Comparison of ENCODE assay signal across 13 cellular contexts in the genomic region with DNA sequence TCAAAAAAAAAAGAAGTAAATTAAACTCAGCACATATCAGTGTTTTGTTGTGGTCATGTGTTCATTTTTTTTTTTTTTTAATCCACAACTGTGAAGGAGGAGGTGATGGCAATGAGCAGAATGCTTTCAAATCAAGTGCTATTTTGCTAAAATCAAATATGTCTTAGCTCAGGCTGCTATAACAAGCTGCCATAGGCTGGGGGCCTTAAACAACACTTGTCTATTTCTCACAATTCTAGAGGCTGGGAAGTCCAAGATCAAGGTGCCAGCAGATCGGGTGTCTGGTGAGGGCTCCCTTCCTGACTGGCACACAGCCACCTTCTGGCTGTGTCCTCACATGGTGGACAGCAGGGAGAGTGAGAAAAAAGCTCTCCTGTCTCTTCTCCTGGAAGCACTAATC.
DNase-seq lines count a peak whose midpoint lies in the region; ATAC-seq, FAIRE-seq and TF ChIP-seq lines count a peak whose summit lies in the region.
"Had no signal": no experiment of that assay in that cellular context is flagged by ENCODE, and none has a peak within 500 bp of the region (broad histone marks: within the 10 kb centered on the region; RNA-seq: fewer than 3 reads in every experiment).

No MANE protein-coding gene starts in this region.

- peak overlapping the region; percentile 70 for H3K4me2 ChIP-seq in A549

- peaks cover 19 to 35% (median 26%) of the 10 kb centered on the region in 3 donors for H3K36me3 Mint-ChIP-seq in naive thymus-derived CD8-positive, alpha-beta T cell

- intact Hi-C loops in colonic mucosa (cut with DNase I) = no loop called here

- H3K4me1 ChIP-seq in A549 = peaks cover 74% of the 10 kb centered on the region
- no peaks in the 10 kb centered on the region for H3K4me1 ChIP-seq in colonic mucosa

- H3K27me3 Mint-ChIP-seq in naive thymus-derived CD8-positive, alpha-beta T cell = no peaks in the 10 kb centered on the region

- ATAC-seq in A549 (no peak), HG03139 (IDR thresholded peaks at IDR 0.05; ENCODE audit: unreplicated experiment) (no peak)
- peak; percentile 8 to 20 for ATAC-seq in naive thymus-derived CD8-positive, alpha-beta T cell

- TF ChIP-seq RAD21 in A549 (conservative IDR thresholded peaks at IDR 0.05 in 1 of 2, IDR thresholded peaks at IDR 0.05 in 1 of 2) = no peak

- H3K4me3 ChIP-seq in A549 = peak overlapping the region; percentile 21; the same call in 2 of the 3 replicates
- no peak overlapping the region for H3K4me3 ChIP-seq in colonic mucosa
- H3K4me3 ChIP-seq: MG63 had no signal

- FAIRE-seq in A549 (lab: Jason Lieb, UNC) = no peak
- FAIRE-seq: astrocyte had no signal

- H3K9ac ChIP-seq in colonic mucosa (ENCODE audit: low read depth in 2 of 2, low read length in 2 of 2) = no peak overlapping the region

- POLR2A ChIA-PET in A549 (lab: Yijun Ruan, JAX) = no interaction called here
- POLR2A ChIA-PET in naive thymus-derived CD8-positive, alpha-beta T cell (lab: Charles Lee) = interaction anchor here (0.7 to 12.4 kb wide), 16 partner anchors 8 to 784 kb away, joined by 3 to 314 read pairs (median 6); a partner anchor contains a TSS

- H3K27ac ChIP-seq in A549 (peak overlapping the region; percentile 77 to 84), colonic mucosa (peak overlapping the region; percentile 41)

- TF ChIP-seq EP300 in A549 (IDR thresholded peaks at IDR 0.05) = no peak

- H3K4me1 Mint-ChIP-seq in naive thymus-derived CD8-positive, alpha-beta T cell = peaks cover 37 to 91% (median 81%) of the 10 kb centered on the region in 4 donors

- H3K9me3 Mint-ChIP-seq in naive thymus-derived CD8-positive, alpha-beta T cell = peaks cover 0 to 7% (median under 1%) of the 10 kb centered on the region in 9 donors

- no peaks in the 10 kb centered on the region for H3K27me3 ChIP-seq in colonic mucosa
- H3K27me3 ChIP-seq: MG63 had no signal

- DNase-seq in A549 (ENCODE audit: low read depth in 1 of 2, low spot score in 1 of 2) = no peak
- DNase-seq in G401 (ENCODE audit: low spot score) = peak; percentile 38
- no peak for DNase-seq in colonic mucosa
- DNase-seq in naive thymus-derived CD8-positive, alpha-beta T cell = peak in 5 of 10 donors; percentile 17 to 78 (median 58)
- DNase-seq in stimulated activated CD4-positive, alpha-beta T cell treated with anti-CD3 and anti-CD28 coated beads, Interleukin-2, amount 100 ng/mL, for 24 hours = no peak
- DNase-seq in NCI-H2029 treated with DMSO at 0.1 percent for 48 hours (lab: John Stamatoyannopoulos, UW) = no peak
- DNase-seq in cortex of kidney (lab: John Stamatoyannopoulos, UW) = no peak
- DNase-seq: activated CD4-positive, alpha-beta T cell treated with anti-CD3 and anti-CD28 coated beads for 1 hour; MG63; NCI-H345; SIG-M5 had no signal

- CTCF ChIA-PET in A549 (lab: Yijun Ruan, JAX) = interaction anchor here (0.9 to 2.7 kb wide), 2 partner anchors 27 to 254 kb away, joined by 3 to 11 read pairs; no protein-coding TSS in a partner anchor

- WGBS in A549 (ENCODE audit: missing lambda C conversion rate) = 61% methylated on average over 1 of the region's 1 CpG

- in situ Hi-C loops in G401 (cut with HindIII; ENCODE audit: low sequenced_read_pairs) = no loop called here

- H3K27ac Mint-ChIP-seq in naive thymus-derived CD8-positive, alpha-beta T cell = peak overlapping the region; percentile 92 to 99 (median 99)

- H3K36me3 ChIP-seq in colonic mucosa = no peaks in the 10 kb centered on the region

- H3K4me3 Mint-ChIP-seq in naive thymus-derived CD8-positive, alpha-beta T cell = peak overlapping the region; percentile 90 to 98 (median 96)

- TF ChIP-seq CTCF in A549 (IDR thresholded peaks at IDR 0.05) (no peak), colonic mucosa (IDR thresholded peaks at IDR 0.05) (no peak)

- TF ChIP-seq POLR2A in A549 (IDR thresholded peaks at IDR 0.05; ENCODE audit: low read length) = no peak

- no peaks in the 10 kb centered on the region for H3K9me3 ChIP-seq in A549
- H3K9me3 ChIP-seq in colonic mucosa = no peaks in the 10 kb centered on the region
- H3K9me3 ChIP-seq: MG63 had no signal

TF ChIP-seq in A549, 52 proteins besides CTCF, POLR2A, EP300 and RAD21:
- TF ChIP-seq EHMT2 (IDR thresholded peaks at IDR 0.05; ENCODE audit: low read depth) (no peak), BHLHE40 (IDR thresholded peaks at IDR 0.05; ENCODE audit: low read depth, low read length) (no peak), SREBF2 (IDR thresholded peaks at IDR 0.05) (no peak), NR3C1 (IDR thresholded peaks at IDR 0.05) (no peak), FOXS1 (CRISPR knock-in tag; IDR thresholded peaks at IDR 0.05) (no peak), HOXB5 (CRISPR knock-in tag; IDR thresholded peaks at IDR 0.05) (no peak), RCOR1 (IDR thresholded peaks at IDR 0.05; ENCODE audit: low read depth, low read length) (no peak), KDM1A (IDR thresholded peaks at IDR 0.05; ENCODE audit: low read depth) (no peak), NFE2L2 (conservative IDR thresholded peaks at IDR 0.05; ENCODE audit: low read length) (no peak), RFX5 (IDR thresholded peaks at IDR 0.05) (no peak), TFCP2L1 (CRISPR knock-in tag; IDR thresholded peaks at IDR 0.05) (no peak), MAZ (IDR thresholded peaks at IDR 0.05; ENCODE audit: borderline replicate concordance, low read depth, low read length) (no peak), FOSB (CRISPR knock-in tag; IDR thresholded peaks at IDR 0.05) (no peak), MAFK (IDR thresholded peaks at IDR 0.05; ENCODE audit: partially characterized antibody) (no peak), NPAS2 (CRISPR knock-in tag; IDR thresholded peaks at IDR 0.05; ENCODE audit: borderline replicate concordance) (no peak)
- TF ChIP-seq, protein P1, sequence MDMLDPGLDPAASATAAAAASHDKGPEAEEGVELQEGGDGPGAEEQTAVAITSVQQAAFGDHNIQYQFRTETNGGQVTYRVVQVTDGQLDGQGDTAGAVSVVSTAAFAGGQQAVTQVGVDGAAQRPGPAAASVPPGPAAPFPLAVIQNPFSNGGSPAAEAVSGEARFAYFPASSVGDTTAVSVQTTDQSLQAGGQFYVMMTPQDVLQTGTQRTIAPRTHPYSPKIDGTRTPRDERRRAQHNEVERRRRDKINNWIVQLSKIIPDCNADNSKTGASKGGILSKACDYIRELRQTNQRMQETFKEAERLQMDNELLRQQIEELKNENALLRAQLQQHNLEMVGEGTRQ (IDR thresholded peaks at IDR 0.05) = no peak
- TF ChIP-seq, protein P2, sequence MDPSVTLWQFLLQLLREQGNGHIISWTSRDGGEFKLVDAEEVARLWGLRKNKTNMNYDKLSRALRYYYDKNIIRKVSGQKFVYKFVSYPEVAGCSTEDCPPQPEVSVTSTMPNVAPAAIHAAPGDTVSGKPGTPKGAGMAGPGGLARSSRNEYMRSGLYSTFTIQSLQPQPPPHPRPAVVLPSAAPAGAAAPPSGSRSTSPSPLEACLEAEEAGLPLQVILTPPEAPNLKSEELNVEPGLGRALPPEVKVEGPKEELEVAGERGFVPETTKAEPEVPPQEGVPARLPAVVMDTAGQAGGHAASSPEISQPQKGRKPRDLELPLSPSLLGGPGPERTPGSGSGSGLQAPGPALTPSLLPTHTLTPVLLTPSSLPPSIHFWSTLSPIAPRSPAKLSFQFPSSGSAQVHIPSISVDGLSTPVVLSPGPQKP (IDR thresholded peaks at IDR 0.05; ENCODE audit: low read depth, low read length) = no peak

Comparison
In these comparisons a context has a peak if more than half of its experiments do, and no peak if none do; other contexts are left out.
1. ATAC-seq: peak in naive thymus-derived CD8-positive, alpha-beta T cell (2 of 2); none in A549 (0 of 2) and HG03139 (single experiment).